Comparison of ENCODE assay signal across 1 cellular context in genomic region chr5:25448646-25449045, GRCh38.
TF ChIP-seq lines count a peak whose summit lies in the region.

No MANE protein-coding gene starts in this region.

TF ChIP-seq in H1, 55 proteins besides CTCF, POLR2A, EP300 and RAD21 (continued from another document):
- TF ChIP-seq CHD7 (IDR thresholded peaks at IDR 0.05; ENCODE audit: insufficient replicate concordance, low read length): no peak
- no peak for TF ChIP-seq ATF3 (IDR thresholded peaks at IDR 0.05; ENCODE audit: insufficient read depth, low read depth, low read length)
- no peak for TF ChIP-seq JUND (IDR thresholded peaks at IDR 0.05; ENCODE audit: low read length)
- TF ChIP-seq MAFK (IDR thresholded peaks at IDR 0.05; ENCODE audit: low read depth, low read length): no peak
- no peak for TF ChIP-seq TAF1 (IDR thresholded peaks at IDR 0.05; ENCODE audit: low read depth, low read length)
- no peak for TF ChIP-seq CREB1 (IDR thresholded peaks at IDR 0.05)
- no peak for TF ChIP-seq GABPA (IDR thresholded peaks at IDR 0.05; ENCODE audit: borderline replicate concordance, insufficient read depth, low read length)
- TF ChIP-seq RFX5 (IDR thresholded peaks at IDR 0.05; ENCODE audit: borderline replicate concordance, low read depth, low read length): no peak
- no peak for TF ChIP-seq TBP (IDR thresholded peaks at IDR 0.05; ENCODE audit: low read depth, low read length)
- no peak for TF ChIP-seq NANOG (IDR thresholded peaks at IDR 0.05; ENCODE audit: insufficient read depth, low read depth, low read length, poor library complexity, severe bottlenecking)
- TF ChIP-seq TCF12 (IDR thresholded peaks at IDR 0.05; ENCODE audit: low read depth, low read length): no peak
- TF ChIP-seq ASH2L (IDR thresholded peaks at IDR 0.05; ENCODE audit: low read length): no peak
